ENCODE assay signal across 7 cellular contexts in genomic region chr6:3356824-3357420, GRCh38.
DNase-seq lines count a peak whose midpoint lies in the region; ATAC-seq and TF ChIP-seq lines count a peak whose summit lies in the region.

No MANE protein-coding gene starts in this region.

- H3K9me3 ChIP-seq in HUES48 (ENCODE audit: control insufficient read depth, insufficient read depth, low read length) (no peaks in the 10 kb centered on the region), SU-DHL-6 (ENCODE audit: insufficient read depth, low read length) (no peaks in the 10 kb centered on the region), hepatocyte (ENCODE audit: low read depth) (no peaks in the 10 kb centered on the region)

- TF ChIP-seq CTCF in SU-DHL-6 (IDR thresholded peaks at IDR 0.05; ENCODE audit: insufficient read depth, low read length, poor library complexity, severe bottlenecking): no peak
- TF ChIP-seq CTCF in hepatocyte (IDR thresholded peaks at IDR 0.05; ENCODE audit: poor library complexity): no peak

- H3K36me3 Mint-ChIP-seq in stimulated activated effector memory CD8-positive, alpha-beta T cell treated with anti-CD3 and anti-CD28 coated beads, Interleukin-12 subunit alpha, Interleukin-12 subunit beta, amount 100 ng/mL, for 72 hours: no peaks in the 10 kb centered on the region

- H3K79me2 ChIP-seq in SU-DHL-6 (ENCODE audit: insufficient read depth, low read length): no peaks in the 10 kb centered on the region
- peaks cover 16% of the 10 kb centered on the region for H3K79me2 ChIP-seq in hepatocyte

- no peak overlapping the region for H3K9ac ChIP-seq in HUES48 (ENCODE audit: low read depth, low read length)
- H3K9ac ChIP-seq in SU-DHL-6 (ENCODE audit: low read length): 0 out of 2 replicates have a peak overlapping the region, but pooled peaks have one; percentile 36

- no peak overlapping the region for H3K4me3 ChIP-seq in HUES48 (ENCODE audit: low read depth, low read length)
- no peak overlapping the region for H3K4me3 ChIP-seq in SU-DHL-6 (ENCODE audit: insufficient read depth, low read length, poor library complexity, severe bottlenecking)
- no peak overlapping the region for H3K4me3 ChIP-seq in hepatocyte

- no peaks in the 10 kb centered on the region for H3K9me3 Mint-ChIP-seq in stimulated activated effector memory CD8-positive, alpha-beta T cell treated with anti-CD3 and anti-CD28 coated beads, Interleukin-12 subunit alpha, Interleukin-12 subunit beta, amount 100 ng/mL, for 72 hours

- no peaks in the 10 kb centered on the region for H3K9me2 ChIP-seq in SU-DHL-6 (replicated peaks; ENCODE audit: insufficient read depth, low read length)
- no peaks in the 10 kb centered on the region for H3K9me2 ChIP-seq in hepatocyte (replicated peaks; ENCODE audit: insufficient read depth)

- peaks cover 24% of the 10 kb centered on the region for H3K4me1 ChIP-seq in HUES48 (ENCODE audit: control insufficient read depth, insufficient read depth, low read length)
- peaks cover 24% of the 10 kb centered on the region for H3K4me1 ChIP-seq in hepatocyte (ENCODE audit: insufficient read depth)

- H4K20me1 ChIP-seq in SU-DHL-6 (ENCODE audit: low read depth, low read length): no peaks in the 10 kb centered on the region
- H4K20me1 ChIP-seq in hepatocyte (ENCODE audit: insufficient read depth, poor library complexity, severe bottlenecking): no peaks in the 10 kb centered on the region

- no peaks in the 10 kb centered on the region for H3K27me3 ChIP-seq in HUES48 (ENCODE audit: control insufficient read depth, insufficient read depth, low read length)
- no peaks in the 10 kb centered on the region for H3K27me3 ChIP-seq in SU-DHL-6 (ENCODE audit: low read length)
- H3K27me3 ChIP-seq in hepatocyte: no peaks in the 10 kb centered on the region

- H3K36me3 ChIP-seq in HUES48 (ENCODE audit: control insufficient read depth, insufficient read depth, low read length) (no peaks in the 10 kb centered on the region), SU-DHL-6 (ENCODE audit: low read length) (no peaks in the 10 kb centered on the region), hepatocyte (replicated peaks; ENCODE audit: insufficient read depth, low read depth) (no peaks in the 10 kb centered on the region)

- H3K4me1 Mint-ChIP-seq in stimulated activated effector memory CD8-positive, alpha-beta T cell treated with anti-CD3 and anti-CD28 coated beads, Interleukin-12 subunit alpha, Interleukin-12 subunit beta, amount 100 ng/mL, for 72 hours: peaks cover 14% of the 10 kb centered on the region

- ATAC-seq in stimulated activated effector memory CD8-positive, alpha-beta T cell treated with anti-CD3 and anti-CD28 coated beads, Interleukin-12 subunit alpha, Interleukin-12 subunit beta, amount 100 ng/mL, for 72 hours: no peak
- ATAC-seq in HG02759 (IDR thresholded peaks at IDR 0.05; ENCODE audit: unreplicated experiment) (no peak), GM19452 (IDR thresholded peaks at IDR 0.05; ENCODE audit: unreplicated experiment) (no peak)

- peak; percentile 49 for DNase-seq in hepatocyte (ENCODE audit: low spot score)
- no peak for DNase-seq in stimulated activated effector memory CD8-positive, alpha-beta T cell treated with anti-CD3 and anti-CD28 coated beads, Interleukin-12 subunit alpha, Interleukin-12 subunit beta, amount 100 ng/mL, for 72 hours (ENCODE audit: low spot score in 2 of 2)
- no peak for DNase-seq in iPS-NIHi7 (ENCODE audit: extremely low spot score)

- H3K4me2 ChIP-seq in SU-DHL-6 (ENCODE audit: low read depth, low read length, poor library complexity, severe bottlenecking): peak overlapping the region; percentile 58
- peak overlapping the region; percentile 69 for H3K4me2 ChIP-seq in hepatocyte

- no peak overlapping the region for H3K27ac Mint-ChIP-seq in stimulated activated effector memory CD8-positive, alpha-beta T cell treated with anti-CD3 and anti-CD28 coated beads, Interleukin-12 subunit alpha, Interleukin-12 subunit beta, amount 100 ng/mL, for 72 hours

- H3K4me3 Mint-ChIP-seq in stimulated activated effector memory CD8-positive, alpha-beta T cell treated with anti-CD3 and anti-CD28 coated beads, Interleukin-12 subunit alpha, Interleukin-12 subunit beta, amount 100 ng/mL, for 72 hours: peak overlapping the region; percentile 58

- 66% methylated on average over 4 of the region's 4 CpGs for WGBS in hepatocyte (ENCODE audit: low lambda C conversion rate, missing lambda C conversion rate)

- peaks cover 10% of the 10 kb centered on the region for H3F3A ChIP-seq in SU-DHL-6 (ENCODE audit: insufficient read depth)

- H3K27ac ChIP-seq in HUES48 (ENCODE audit: low read depth, low read length) (peak overlapping the region; percentile 90), SU-DHL-6 (ENCODE audit: low read depth, low read length) (no peak overlapping the region), hepatocyte (peak overlapping the region; percentile 48)

- H2AFZ ChIP-seq in SU-DHL-6 (ENCODE audit: low read depth, low read length, severe bottlenecking): peak overlapping the region; percentile 59
- H2AFZ ChIP-seq in hepatocyte: no peak overlapping the region
